Comparison of ENCODE assay signal across 11 cellular contexts in the genomic region with DNA sequence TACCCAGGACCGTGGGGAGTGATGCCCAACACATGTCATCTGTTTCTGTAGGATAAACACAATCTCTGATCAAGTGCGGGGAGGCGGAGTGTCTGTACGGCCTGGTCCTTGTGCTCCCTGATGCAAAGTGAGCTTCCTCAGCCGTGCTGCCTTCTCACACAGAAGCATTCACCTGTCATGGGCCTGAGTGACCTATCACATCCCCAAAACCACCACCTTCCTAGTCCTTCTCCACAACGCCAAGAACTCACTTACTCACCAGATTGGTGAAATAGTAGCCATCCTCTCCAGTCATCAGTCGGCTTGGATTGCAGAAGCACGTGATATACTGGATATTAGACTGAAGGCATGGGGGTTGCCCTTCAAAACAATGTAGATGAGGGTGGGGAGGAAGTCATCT.
"Had no signal": no experiment of that assay in that cellular context is flagged by ENCODE, and none has a peak within 500 bp of the region (broad histone marks: within the 10 kb centered on the region; RNA-seq: fewer than 3 reads in every experiment).

No MANE protein-coding gene starts in this region.

- ATAC-seq: left lung; pancreas; stimulated activated naive B cell treated with anti-CD40 and anti-IgM and Interleukin-4, amounts not matched to agents 10 μg/mL and 1 μg/mL and 100 μg/mL, for 72 hours had no signal

- H3K27me3 Mint-ChIP-seq: activated CD4-positive, alpha-beta T cell treated with anti-CD3 and anti-CD28 coated beads, Interleukin-2, amount 10 ng/mL, durations not matched to agents 7 days and 5 days; activated naive CD8-positive, alpha-beta T cell; stimulated activated naive B cell treated with anti-CD40 and anti-IgM and Interleukin-4, amounts not matched to agents 10 μg/mL and 1 μg/mL and 100 μg/mL, for 72 hours had no signal

- H3K4me1 ChIP-seq: left lung, pancreas had no signal

- H3K9me3 Mint-ChIP-seq: activated CD4-positive, alpha-beta T cell treated with anti-CD3 and anti-CD28 coated beads, Interleukin-2, amount 10 ng/mL, durations not matched to agents 7 days and 5 days; neural crest cell; stimulated activated naive B cell treated with anti-CD40 and anti-IgM and Interleukin-4, amounts not matched to agents 10 μg/mL and 1 μg/mL and 100 μg/mL, for 72 hours had no signal

- H3K9me3 ChIP-seq: left lung, pancreas had no signal

- H3K4me3 ChIP-seq: dorsolateral prefrontal cortex, left lung, pancreas had no signal

- H3K4me3 Mint-ChIP-seq: activated CD4-positive, alpha-beta T cell treated with anti-CD3 and anti-CD28 coated beads, Interleukin-2, amount 10 ng/mL, durations not matched to agents 7 days and 5 days; activated naive CD8-positive, alpha-beta T cell; neural crest cell; stimulated activated naive B cell treated with anti-CD40 and anti-IgM and Interleukin-4, amounts not matched to agents 10 μg/mL and 1 μg/mL and 100 μg/mL, for 72 hours had no signal

- H3K36me3 Mint-ChIP-seq: activated naive CD8-positive, alpha-beta T cell had no signal

- H3K27me3 ChIP-seq: dorsolateral prefrontal cortex, left lung, pancreas had no signal

- H3K27ac Mint-ChIP-seq: activated CD4-positive, alpha-beta T cell treated with anti-CD3 and anti-CD28 coated beads, Interleukin-2, amount 10 ng/mL, durations not matched to agents 7 days and 5 days; activated naive CD8-positive, alpha-beta T cell; stimulated activated naive B cell treated with anti-CD40 and anti-IgM and Interleukin-4, amounts not matched to agents 10 μg/mL and 1 μg/mL and 100 μg/mL, for 72 hours had no signal

- DNase-seq: activated CD4-positive, alpha-beta T cell treated with anti-CD3 and anti-CD28 coated beads, Interleukin-2, amount 10 ng/mL, durations not matched to agents 7 days and 5 days; activated CD4-positive, CD25-positive, alpha-beta regulatory T cell; activated T-cell treated with anti-CD3 and anti-CD28 coated beads, Interleukin-2, amount 50 U/mL, for 1 hour; left lung; mesenchymal stem cell; stimulated activated naive B cell treated with anti-CD40 and anti-IgM and Interleukin-4, amounts not matched to agents 10 μg/mL and 1 μg/mL and 100 μg/mL, for 72 hours; substantia nigra had no signal

- H3K27ac ChIP-seq: left lung, pancreas had no signal

- H3K4me1 Mint-ChIP-seq: neural crest cell had no signal
